30 cellular contexts compared by ENCODE assay signal in the genomic region with DNA sequence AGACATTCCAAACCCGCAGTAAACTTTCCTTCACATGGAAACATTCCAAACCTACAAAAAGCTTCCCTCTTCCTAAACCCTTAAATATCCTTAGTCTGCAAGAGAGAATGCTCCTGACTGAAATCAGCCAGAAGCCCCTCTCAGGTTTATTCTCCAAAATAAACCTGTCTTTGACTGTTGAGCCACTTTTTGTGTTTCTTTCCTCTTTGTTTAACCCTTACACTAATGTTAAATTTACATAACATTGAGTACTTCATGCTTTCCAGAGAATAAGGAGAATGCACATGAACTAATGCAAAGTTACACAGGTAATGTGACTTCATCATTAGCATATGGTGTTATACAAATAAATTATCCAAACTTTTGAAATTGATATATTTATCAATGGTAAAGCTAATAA.
"Had no signal": no experiment of that assay in that cellular context is flagged by ENCODE, and none has a peak within 500 bp of the region (broad histone marks: within the 10 kb centered on the region; RNA-seq: fewer than 3 reads in every experiment).

No MANE protein-coding gene starts in this region.

- H3K4me3 Mint-ChIP-seq: activated CD4-positive, alpha-beta memory T cell treated with anti-CD3 and anti-CD28 coated beads, Interleukin-2, amount 10 ng/mL, durations not matched to agents 7 days and 5 days; activated CD4-positive, alpha-beta T cell treated with anti-CD3 and anti-CD28 coated beads for 36 hours; activated CD4-positive, alpha-beta T cell treated with anti-CD3 and anti-CD28 coated beads, Interleukin-2, amount 10 ng/mL, durations not matched to agents 7 days and 5 days; activated CD8-positive, alpha-beta memory T cell treated with anti-CD3 and anti-CD28 coated beads, Interleukin-2, amount 10 ng/mL, durations not matched to agents 7 days and 5 days; activated CD8-positive, alpha-beta T cell treated with anti-CD3 and anti-CD28 coated beads, Interleukin-2, amount 10 ng/mL, durations not matched to agents 7 days and 5 days; activated naive CD4-positive, alpha-beta T cell treated with anti-CD3 and anti-CD28 coated beads, Interleukin-2, amount 10 ng/mL, durations not matched to agents 7 days and 5 days; activated naive CD4-positive, alpha-beta T cell treated with anti-CD3 and anti-CD28 coated beads, Interleukin-2, amount 50 U/mL, for 24 hours; activated naive CD8-positive, alpha-beta T cell; activated naive CD8-positive, alpha-beta T cell treated with anti-CD3 and anti-CD28 coated beads, Interleukin-2, amount 10 ng/mL, durations not matched to agents 7 days and 5 days; activated naive CD8-positive, alpha-beta T cell treated with anti-CD3 and anti-CD28 coated beads, Interleukin-2, amount 50 U/mL, for 24 hours; activated T-cell treated with anti-CD3 and anti-CD28 coated beads, Interleukin-2, amount 50 U/mL, for 24 hours; brain; T-helper 1 cell treated with Interleukin-12 subunit alpha and Interleukin-12 subunit beta and Interleukin-4 antibody, amounts not matched to agents 30 μg/mL and 1 μg/mL, for 36 hours; T-helper 2 cell treated with Interferon-gamma antibody and Interleukin-4, amounts not matched to agents 5 μg/mL and 100 μg/mL, for 36 hours had no signal

- H3K4me3 ChIP-seq: ascending aorta, cardiac muscle cell had no signal

- ATAC-seq: activated CD4-positive, alpha-beta T cell treated with anti-CD3 and anti-CD28 coated beads for 36 hours; activated CD4-positive, CD25-positive, alpha-beta regulatory T cell treated with anti-CD3 and anti-CD28 coated beads, Interleukin-2, amount 50 U/mL, for 24 hours; activated CD8-positive, alpha-beta memory T cell treated with anti-CD3 and anti-CD28 coated beads, Interleukin-2, amount 10 ng/mL, durations not matched to agents 7 days and 5 days; activated CD8-positive, alpha-beta T cell treated with anti-CD3 and anti-CD28 coated beads, Interleukin-2, amount 10 ng/mL, durations not matched to agents 7 days and 5 days; activated naive CD8-positive, alpha-beta T cell treated with anti-CD3 and anti-CD28 coated beads, Interleukin-2, amount 50 U/mL, for 24 hours had no signal

- H3K4me1 Mint-ChIP-seq: activated CD4-positive, alpha-beta T cell treated with anti-CD3 and anti-CD28 coated beads, Interleukin-2, amount 10 ng/mL, durations not matched to agents 7 days and 5 days; activated naive CD4-positive, alpha-beta T cell treated with anti-CD3 and anti-CD28 coated beads, Interleukin-2, amount 10 ng/mL, durations not matched to agents 7 days and 5 days had no signal

- H3K27me3 Mint-ChIP-seq: brain had no signal

- H3K9me3 Mint-ChIP-seq: activated CD4-positive, alpha-beta memory T cell treated with anti-CD3 and anti-CD28 coated beads, Interleukin-2, amount 10 ng/mL, durations not matched to agents 7 days and 5 days; activated CD4-positive, alpha-beta T cell treated with anti-CD3 and anti-CD28 coated beads, Interleukin-2, amount 10 ng/mL, durations not matched to agents 7 days and 5 days; activated naive CD4-positive, alpha-beta T cell treated with anti-CD3 and anti-CD28 coated beads, Interleukin-2, amount 10 ng/mL, durations not matched to agents 7 days and 5 days; activated naive CD4-positive, alpha-beta T cell treated with anti-CD3 and anti-CD28 coated beads, Interleukin-2, amount 50 U/mL, for 24 hours; activated naive CD8-positive, alpha-beta T cell treated with anti-CD3 and anti-CD28 coated beads, Interleukin-2, amount 10 ng/mL, durations not matched to agents 7 days and 5 days; activated naive CD8-positive, alpha-beta T cell treated with anti-CD3 and anti-CD28 coated beads, Interleukin-2, amount 50 U/mL, for 24 hours; activated T-cell treated with anti-CD3 and anti-CD28 coated beads, Interleukin-2, amount 50 U/mL, for 24 hours; activated T-helper 2 cell treated with anti-CD3 and anti-CD28 coated beads, Interferon-gamma antibody, Interleukin-2, Interleukin-4, amounts not matched to agents 10 μg/mL and 5 μg/mL and 100 μg/mL, durations not matched to agents 14 hours and 24 hours and 36 hours; T-helper 1 cell treated with Interleukin-12 subunit alpha and Interleukin-12 subunit beta and Interleukin-4 antibody, amounts not matched to agents 30 μg/mL and 1 μg/mL, for 36 hours; T-helper 2 cell treated with Interferon-gamma antibody and Interleukin-4, amounts not matched to agents 5 μg/mL and 100 μg/mL, for 36 hours had no signal

- H3K9me3 ChIP-seq: ascending aorta had no signal

- H3K27me3 ChIP-seq: ascending aorta, cardiac muscle cell had no signal

- FAIRE-seq: bronchial epithelial cell, TTC549 had no signal

- H3K27ac Mint-ChIP-seq: activated CD4-positive, alpha-beta memory T cell treated with anti-CD3 and anti-CD28 coated beads, Interleukin-2, amount 10 ng/mL, durations not matched to agents 7 days and 5 days; activated CD4-positive, alpha-beta T cell treated with anti-CD3 and anti-CD28 coated beads for 36 hours; activated CD4-positive, alpha-beta T cell treated with anti-CD3 and anti-CD28 coated beads, Interleukin-2, amount 10 ng/mL, durations not matched to agents 7 days and 5 days; activated CD8-positive, alpha-beta memory T cell treated with anti-CD3 and anti-CD28 coated beads, Interleukin-2, amount 10 ng/mL, durations not matched to agents 7 days and 5 days; activated CD8-positive, alpha-beta T cell treated with anti-CD3 and anti-CD28 coated beads, Interleukin-2, amount 10 ng/mL, durations not matched to agents 7 days and 5 days; activated naive CD4-positive, alpha-beta T cell treated with anti-CD3 and anti-CD28 coated beads, Interleukin-2, amount 10 ng/mL, durations not matched to agents 7 days and 5 days; activated naive CD4-positive, alpha-beta T cell treated with anti-CD3 and anti-CD28 coated beads, Interleukin-2, amount 50 U/mL, for 24 hours; activated naive CD8-positive, alpha-beta T cell; activated naive CD8-positive, alpha-beta T cell treated with anti-CD3 and anti-CD28 coated beads, Interleukin-2, amount 50 U/mL, for 24 hours; activated T-cell treated with anti-CD3 and anti-CD28 coated beads, Interleukin-2, amount 50 U/mL, for 24 hours; activated T-helper 2 cell treated with anti-CD3 and anti-CD28 coated beads, Interferon-gamma antibody, Interleukin-2, Interleukin-4, amounts not matched to agents 10 μg/mL and 5 μg/mL and 100 μg/mL, durations not matched to agents 14 hours and 24 hours and 36 hours; brain; T-helper 1 cell treated with Interleukin-12 subunit alpha and Interleukin-12 subunit beta and Interleukin-4 antibody, amounts not matched to agents 30 μg/mL and 1 μg/mL, for 36 hours; T-helper 2 cell treated with Interferon-gamma antibody and Interleukin-4, amounts not matched to agents 5 μg/mL and 100 μg/mL, for 36 hours had no signal

- H3K36me3 Mint-ChIP-seq: activated CD8-positive, alpha-beta memory T cell treated with anti-CD3 and anti-CD28 coated beads, Interleukin-2, amount 10 ng/mL, durations not matched to agents 7 days and 5 days; activated naive CD4-positive, alpha-beta T cell treated with anti-CD3 and anti-CD28 coated beads, Interleukin-2, amount 10 ng/mL, durations not matched to agents 7 days and 5 days; activated naive CD4-positive, alpha-beta T cell treated with anti-CD3 and anti-CD28 coated beads, Interleukin-2, amount 50 U/mL, for 24 hours; activated naive CD8-positive, alpha-beta T cell; activated naive CD8-positive, alpha-beta T cell treated with anti-CD3 and anti-CD28 coated beads, Interleukin-2, amount 10 ng/mL, durations not matched to agents 7 days and 5 days; brain had no signal

- H3K4me1 ChIP-seq: ascending aorta had no signal

- DNase-seq: activated CD4-positive, alpha-beta T cell treated with anti-CD3 and anti-CD28 coated beads for 1 hour; activated CD4-positive, alpha-beta T cell treated with anti-CD3 and anti-CD28 coated beads, Interleukin-2, amount 10 ng/mL, durations not matched to agents 7 days and 5 days; activated CD4-positive, CD25-positive, alpha-beta regulatory T cell; activated CD8-positive, alpha-beta memory T cell treated with anti-CD3 and anti-CD28 coated beads for 24 hours; activated CD8-positive, alpha-beta memory T cell treated with anti-CD3 and anti-CD28 coated beads, Interleukin-2, amount 50 U/mL, for 48 hours; activated effector memory CD4-positive, alpha-beta T cell treated with Interleukin-2 at 50 U/mL for 16 hours; activated gamma-delta T cell; activated naive CD4-positive, alpha-beta T cell treated with Interleukin-2 at 50 U/mL for 16 hours; activated naive CD8-positive, alpha-beta T cell treated with anti-CD3 and anti-CD28 coated beads, Interleukin-2, amount 10 ng/mL, durations not matched to agents 7 days and 5 days; activated T-cell treated with anti-CD3 and anti-CD28 coated beads, Interleukin-2, amount 50 U/mL, for 24 hours; T-helper 1 cell; T-helper 9 cell had no signal

- H3K27ac ChIP-seq: ascending aorta, cardiac muscle cell, VCaP had no signal

- H3K36me3 ChIP-seq: ascending aorta, cardiac muscle cell had no signal
